Comparison of ENCODE assay signal across 6 cellular contexts in genomic region chr19:48899386-48899749, GRCh38. TPM values are rescaled to one million over a fixed set of nuclear protein-coding genes. Genes with fewer than 3 reads are reported as not detected.
A peak's percentile ranks its signal among the peaks of the same experiment; 100 is the strongest.
DNase-seq lines count a peak whose midpoint lies in the region; ATAC-seq and TF ChIP-seq lines count a peak whose summit lies in the region.
"Not testable (repeated sequence)": the region's sequence is repeated elsewhere in the genome, so short reads cannot be mapped to it uniquely, and the experiment has no call there.

No MANE protein-coding gene starts in this region.

- H3K27me3 Mint-ChIP-seq in Caco-2 (ENCODE audit: insufficient read depth, unreplicated experiment): not testable (repeated sequence)
- peaks cover 0 to 10% (median 8%) of the 10 kb centered on the region in 5 donors for H3K27me3 Mint-ChIP-seq in naive thymus-derived CD8-positive, alpha-beta T cell

- POLR2A ChIA-PET in Caco-2 (lab: Charles Lee): interaction anchor here (0.6 to 1.6 kb wide), 13 partner anchors 12 to 97 kb away, joined by 3 to 16 read pairs (median 7); partner anchors contain the start of genes BAX, DHDH, GYS1 and PPP1R15A
- POLR2A ChIA-PET in naive thymus-derived CD8-positive, alpha-beta T cell (lab: Charles Lee): interaction anchor here (0.6 to 3.4 kb wide), 10 partner anchors 9 to 174 kb away, joined by 3 to 28 read pairs (median 5); partner anchors contain the start of genes BAX, DHDH, FTL and GYS1

- intact Hi-C loops in Caco-2 (cut with micrococcal nuclease; ENCODE audit: unreplicated experiment): not testable (repeated sequence)

- peak overlapping the region; percentile 39 for H3K27ac ChIP-seq in SJCRH30
- peak overlapping the region; percentile 35 for H3K27ac ChIP-seq in angular gyrus (ENCODE audit: low read depth, low read length)
- not testable (repeated sequence) for H3K27ac ChIP-seq in suprapubic skin

- TF ChIP-seq CTCF in Caco-2 (IDR thresholded peaks at IDR 0.05; ENCODE audit: insufficient read depth in 1 of 2, low read depth in 1 of 2, low read length in 1 of 2, severe bottlenecking in 1 of 2, unreplicated experiment in 1 of 2); fibroblast of pulmonary artery (IDR thresholded peaks at IDR 0.05; ENCODE audit: low read length, missing control alignments); suprapubic skin (IDR thresholded peaks at IDR 0.05): not testable (repeated sequence)

- peak overlapping the region; percentile 76 for H3K4me3 ChIP-seq in Caco-2 (ENCODE audit: low read depth, low read length)
- peak overlapping the region; percentile 71 for H3K4me3 ChIP-seq in SJCRH30
- peak overlapping the region; percentile 99 for H3K4me3 ChIP-seq in fibroblast of pulmonary artery (replicated peaks; ENCODE audit: low read depth, low read length)
- peak overlapping the region; percentile 78 for H3K4me3 ChIP-seq in suprapubic skin

- H3K27me3 ChIP-seq in Caco-2 (replicated peaks; ENCODE audit: control insufficient read depth, insufficient read depth, low read length); SJCRH30; suprapubic skin: not testable (repeated sequence)

- not testable (repeated sequence) for DNase-seq in Caco-2; SJCRH30; fibroblast of pulmonary artery (ENCODE audit: low read depth); naive thymus-derived CD8-positive, alpha-beta T cell; suprapubic skin (ENCODE audit: low spot score in 2 of 2)

- H3K4me1 Mint-ChIP-seq in Caco-2 (ENCODE audit: low read depth, unreplicated experiment): peaks cover 13% of the 10 kb centered on the region
- H3K4me1 Mint-ChIP-seq in naive thymus-derived CD8-positive, alpha-beta T cell: peaks cover 16 to 53% (median 45%) of the 10 kb centered on the region in 4 donors

- not testable (repeated sequence) for TF ChIP-seq POLR2A in suprapubic skin (IDR thresholded peaks at IDR 0.05)

- TF ChIP-seq EP300 in suprapubic skin (IDR thresholded peaks at IDR 0.05): not testable (repeated sequence)

- H3K9me3 ChIP-seq in Caco-2; SJCRH30 (replicated peaks); suprapubic skin: not testable (repeated sequence)

- not testable (repeated sequence) for BruUV-seq in Caco-2 (replicated peaks; lab: Mats Ljungman, UMichigan)

- H3K4me1 ChIP-seq in Caco-2: 0 out of 2 replicates have a peak, but pooled peaks cover 13% of the 10 kb centered on the region
- not testable (repeated sequence) for H3K4me1 ChIP-seq in SJCRH30
- peaks cover 38% of the 10 kb centered on the region for H3K4me1 ChIP-seq in suprapubic skin

- CTCF ChIA-PET in Caco-2 (lab: Charles Lee): interaction anchor here (0.6 to 1.9 kb wide), 11 partner anchors 19 to 198 kb away, joined by 3 to 12 read pairs (median 5); partner anchors contain the start of genes GYS1 and RUVBL2

- WGBS in suprapubic skin: 86% methylated on average over 11 of the region's 11 CpGs

- ATAC-seq in naive thymus-derived CD8-positive, alpha-beta T cell: not testable (repeated sequence)

- H3K4me3 Mint-ChIP-seq in Caco-2 (ENCODE audit: unreplicated experiment): peak overlapping the region; percentile 92
- H3K4me3 Mint-ChIP-seq in naive thymus-derived CD8-positive, alpha-beta T cell: peak overlapping the region; percentile 53 to 99 (median 93)

- not testable (repeated sequence) for H3K36me3 ChIP-seq in Caco-2 (ENCODE audit: control insufficient read depth, insufficient read depth, low read length); SJCRH30; suprapubic skin

- H3K27ac Mint-ChIP-seq in Caco-2 (ENCODE audit: unreplicated experiment): peak overlapping the region; percentile 89
- peak overlapping the region in 9 of 10 donors; percentile 34 to 98 (median 88) for H3K27ac Mint-ChIP-seq in naive thymus-derived CD8-positive, alpha-beta T cell

- H3K36me3 Mint-ChIP-seq in Caco-2 (ENCODE audit: insufficient read depth, unreplicated experiment): peaks cover 28% of the 10 kb centered on the region
- not testable (repeated sequence) for H3K36me3 Mint-ChIP-seq in naive thymus-derived CD8-positive, alpha-beta T cell

- H3K9me3 Mint-ChIP-seq in Caco-2 (ENCODE audit: unreplicated experiment); naive thymus-derived CD8-positive, alpha-beta T cell: not testable (repeated sequence)

RNA-seq across cellular contexts. Expression of gene NUCB1, which starts 0.7 kb away (rescaled TPM):
- 140 and 142 TPM in 2 replicates for total RNA-seq in Caco-2 (2022)
- 91.2 and 97.1 TPM in 2 replicates for total RNA-seq in SJCRH30 (2014; rRNA removed; shearing (Covaris generic))
- 100 to 1,000 TPM; 106 to 113 TPM for total RNA-seq in naive thymus-derived CD8-positive, alpha-beta T cell
- 100 to 1,000 TPM in 1 of 3 donors, 10 to 100 TPM in 2; 48.6 to 119 (median 82.5) TPM for polyA plus RNA-seq in naive thymus-derived CD8-positive, alpha-beta T cell
- total RNA-seq in suprapubic skin: 100 to 1,000 TPM; 132 to 220 (median 204) TPM

RNA-seq across cellular contexts. Expression of gene TULP2, which starts 0.8 kb away (rescaled TPM):
- total RNA-seq in Caco-2 (2022) (0.61 and 1.1 TPM in 2 replicates), suprapubic skin (not detected)
- total RNA-seq in SJCRH30 (2014; rRNA removed; shearing (Covaris generic)): not detected in 2 replicates
- total RNA-seq in naive thymus-derived CD8-positive, alpha-beta T cell: not detected
- under 1 TPM in 1 of 3 donors, not detected in 2; 0.08 TPM for polyA plus RNA-seq in naive thymus-derived CD8-positive, alpha-beta T cell

RNA-seq across cellular contexts. Expression of gene PPP1R15A, which starts 27.1 kb away (rescaled TPM):
- 83.3 and 94.7 TPM in 2 replicates for total RNA-seq in Caco-2 (2022)
- total RNA-seq in SJCRH30 (2014; rRNA removed; shearing (Covaris generic)): 11.1 and 12.5 TPM in 2 replicates
- 10 to 100 TPM; 56.9 to 59.9 TPM for total RNA-seq in naive thymus-derived CD8-positive, alpha-beta T cell
- 10 to 100 TPM; 17.2 to 47.3 (median 43.1) TPM for polyA plus RNA-seq in naive thymus-derived CD8-positive, alpha-beta T cell
- 100 to 1,000 TPM; 135 to 191 (median 144) TPM for total RNA-seq in suprapubic skin

RNA-seq across cellular contexts. Expression of gene PLEKHA4, which starts 31.0 kb away (rescaled TPM):
- 3.9 and 5.6 TPM in 2 replicates for total RNA-seq in Caco-2 (2022)
- 19.3 and 26.6 TPM in 2 replicates for total RNA-seq in SJCRH30 (2014; rRNA removed; shearing (Covaris generic))
- total RNA-seq in naive thymus-derived CD8-positive, alpha-beta T cell: 1 to 10 TPM; 4.1 to 6.6 TPM
- 1 to 10 TPM; 7.4 to 8.5 (median 8.1) TPM for polyA plus RNA-seq in naive thymus-derived CD8-positive, alpha-beta T cell
- total RNA-seq in suprapubic skin: 1 to 10 TPM; 2.8 to 5.1 (median 5.0) TPM

RNA-seq across cellular contexts. Expression of gene DHDH, which starts 34.1 kb away (rescaled TPM):
- total RNA-seq in Caco-2 (2022) (2.6 and 3.3 TPM in 2 replicates), suprapubic skin (under 1 TPM in 1 of 4 donors, not detected in 3; 0.59 TPM)
- total RNA-seq in SJCRH30 (2014; rRNA removed; shearing (Covaris generic)): not detected in 2 replicates
- 1 to 10 TPM; 1.8 to 2.3 TPM for total RNA-seq in naive thymus-derived CD8-positive, alpha-beta T cell
- 1 to 10 TPM in 2 of 3 donors, under 1 TPM in 1; 0.67 to 2.4 (median 2.0) TPM for polyA plus RNA-seq in naive thymus-derived CD8-positive, alpha-beta T cell
